Comparison of ENCODE assay signal across 1 cellular context in the genomic region with DNA sequence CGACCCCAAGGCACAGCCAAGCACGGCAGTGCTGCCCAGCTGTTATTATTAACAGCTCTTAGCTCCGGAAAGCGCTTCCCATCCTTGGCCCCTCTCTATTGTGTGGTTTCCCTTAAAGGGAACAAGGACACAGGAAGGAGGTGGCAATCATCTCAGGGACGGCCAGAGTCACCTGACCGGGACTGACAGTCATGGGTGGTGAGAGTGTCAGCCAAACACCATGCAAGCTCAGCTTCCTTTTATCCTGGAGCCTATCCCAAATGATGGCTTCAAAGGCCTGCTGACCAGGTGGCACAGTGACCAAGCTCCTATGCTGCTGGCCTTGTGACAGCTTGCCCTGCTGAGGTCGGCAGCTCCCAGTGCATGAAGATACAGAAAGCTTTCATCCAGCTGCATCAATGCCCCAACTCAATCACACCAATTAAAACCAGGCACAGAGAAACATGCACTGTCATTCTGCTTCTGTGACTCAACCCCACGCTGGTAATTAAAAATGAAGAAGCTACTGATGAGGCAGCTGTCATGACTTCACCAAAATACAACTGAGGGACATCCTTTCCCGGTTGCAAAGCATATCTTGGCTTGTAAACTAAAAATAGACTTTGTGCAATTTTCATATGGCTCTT.
TF ChIP-seq lines count a peak whose summit lies in the region.

No MANE protein-coding gene starts in this region.

TF ChIP-seq in K562, 482 proteins besides CTCF, POLR2A, EP300 and RAD21 (continued from another document and continues in another):
- TF ChIP-seq PATZ1 (CRISPR knock-in tag; IDR thresholded peaks at IDR 0.05; ENCODE audit: borderline replicate concordance) (no peak), MAZ (CRISPR knock-in tag; conservative IDR thresholded peaks at IDR 0.05 in 1 of 2, IDR thresholded peaks at IDR 0.05 in 1 of 2) (no peak), CHD1 (IDR thresholded peaks at IDR 0.05; ENCODE audit: low read length) (no peak), DPF2 (IDR thresholded peaks at IDR 0.05) (peak; percentile 64; the same call in 1 of the 2 replicates), MYBL2 (IDR thresholded peaks at IDR 0.05; ENCODE audit: low read depth) (no peak), MYBL2 (CRISPR knock-in tag; IDR thresholded peaks at IDR 0.05; ENCODE audit: borderline replicate concordance) (no peak), MTA1 (IDR thresholded peaks at IDR 0.05; ENCODE audit: borderline replicate concordance) (0 out of 2 replicates have a peak, but pooled peaks have one; percentile 16), PRDM10 (IDR thresholded peaks at IDR 0.05; ENCODE audit: partially characterized antibody) (no peak), NFYB (IDR thresholded peaks at IDR 0.05; ENCODE audit: extremely low read depth, insufficient read length) (no peak), ZNF77 (CRISPR knock-in tag; IDR thresholded peaks at IDR 0.05) (no peak), NFE2 (IDR thresholded peaks at IDR 0.05; ENCODE audit: low read depth) (peak; percentile 95), XRCC5 (IDR thresholded peaks at IDR 0.05; ENCODE audit: low read depth, low read length) (no peak), TCFL5 (CRISPR knock-in tag; conservative IDR thresholded peaks at IDR 0.05) (no peak), MYC (IDR thresholded peaks at IDR 0.05; ENCODE audit: low read depth, low read length) (no peak), MYC (CRISPR knock-in tag; IDR thresholded peaks at IDR 0.05; ENCODE audit: borderline replicate concordance, low read depth) (no peak), ZNF717 (CRISPR knock-in tag; IDR thresholded peaks at IDR 0.05) (no peak), RAD51 (IDR thresholded peaks at IDR 0.05; ENCODE audit: borderline replicate concordance, low read depth) (peak; percentile 47; the same call in 1 of the 2 replicates), ATF7 (IDR thresholded peaks at IDR 0.05) (peak; percentile 56), MEF2A (IDR thresholded peaks at IDR 0.05; ENCODE audit: control insufficient read depth, low read depth, low read length) (no peak), ZNF764 (CRISPR knock-in tag; IDR thresholded peaks at IDR 0.05; ENCODE audit: low read depth) (no peak), ZFP1 (CRISPR knock-in tag; IDR thresholded peaks at IDR 0.05) (no peak), PTBP1 (IDR thresholded peaks at IDR 0.05; ENCODE audit: low read depth, low read length) (no peak), ZNF707 (CRISPR knock-in tag; conservative IDR thresholded peaks at IDR 0.05) (no peak), ZC3H8 (IDR thresholded peaks at IDR 0.05) (no peak), SMARCB1 (IDR thresholded peaks at IDR 0.05; ENCODE audit: insufficient read length, low read depth) (no peak), RCOR1 (IDR thresholded peaks at IDR 0.05; ENCODE audit: borderline replicate concordance in 1 of 2, low read depth in 2 of 2, low read length in 2 of 2) (peak in 1 of 2 experiments; percentile 51; a peak in 1 of 4 replicates), OTX1 (CRISPR knock-in tag; IDR thresholded peaks at IDR 0.05) (no peak), LEF1 (IDR thresholded peaks at IDR 0.05) (no peak; the same call in 1 of the 2 replicates), JUN (IDR thresholded peaks at IDR 0.05; ENCODE audit: borderline replicate concordance, low read depth, low read length) (no peak), JUN (CRISPR knock-in tag; IDR thresholded peaks at IDR 0.05; ENCODE audit: borderline replicate concordance) (0 out of 2 replicates have a peak, but pooled peaks have one; percentile 26), CLOCK (CRISPR knock-in tag; IDR thresholded peaks at IDR 0.05; ENCODE audit: borderline replicate concordance) (no peak), MYNN (IDR thresholded peaks at IDR 0.05) (0 out of 2 replicates have a peak, but pooled peaks have one; percentile 29), MYNN (CRISPR knock-in tag; IDR thresholded peaks at IDR 0.05) (no peak), FOXJ2 (tag; IDR thresholded peaks at IDR 0.05) (no peak), ILK (tag; IDR thresholded peaks at IDR 0.05; ENCODE audit: borderline replicate concordance, low read depth) (no peak)
- TF ChIP-seq, protein P1, sequence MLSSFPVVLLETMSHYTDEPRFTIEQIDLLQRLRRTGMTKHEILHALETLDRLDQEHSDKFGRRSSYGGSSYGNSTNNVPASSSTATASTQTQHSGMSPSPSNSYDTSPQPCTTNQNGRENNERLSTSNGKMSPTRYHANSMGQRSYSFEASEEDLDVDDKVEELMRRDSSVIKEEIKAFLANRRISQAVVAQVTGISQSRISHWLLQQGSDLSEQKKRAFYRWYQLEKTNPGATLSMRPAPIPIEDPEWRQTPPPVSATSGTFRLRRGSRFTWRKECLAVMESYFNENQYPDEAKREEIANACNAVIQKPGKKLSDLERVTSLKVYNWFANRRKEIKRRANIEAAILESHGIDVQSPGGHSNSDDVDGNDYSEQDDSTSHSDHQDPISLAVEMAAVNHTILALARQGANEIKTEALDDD (IDR thresholded peaks at IDR 0.05) = no peak
- TF ChIP-seq, protein P2, sequence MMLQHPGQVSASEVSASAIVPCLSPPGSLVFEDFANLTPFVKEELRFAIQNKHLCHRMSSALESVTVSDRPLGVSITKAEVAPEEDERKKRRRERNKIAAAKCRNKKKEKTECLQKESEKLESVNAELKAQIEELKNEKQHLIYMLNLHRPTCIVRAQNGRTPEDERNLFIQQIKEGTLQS (IDR thresholded peaks at IDR 0.05) = peak; percentile 85
- TF ChIP-seq, protein P2 (CRISPR knock-in tag; conservative IDR thresholded peaks at IDR 0.05) = peak; percentile 63; the same call in 1 of the 2 replicates
- TF ChIP-seq, protein P3, sequence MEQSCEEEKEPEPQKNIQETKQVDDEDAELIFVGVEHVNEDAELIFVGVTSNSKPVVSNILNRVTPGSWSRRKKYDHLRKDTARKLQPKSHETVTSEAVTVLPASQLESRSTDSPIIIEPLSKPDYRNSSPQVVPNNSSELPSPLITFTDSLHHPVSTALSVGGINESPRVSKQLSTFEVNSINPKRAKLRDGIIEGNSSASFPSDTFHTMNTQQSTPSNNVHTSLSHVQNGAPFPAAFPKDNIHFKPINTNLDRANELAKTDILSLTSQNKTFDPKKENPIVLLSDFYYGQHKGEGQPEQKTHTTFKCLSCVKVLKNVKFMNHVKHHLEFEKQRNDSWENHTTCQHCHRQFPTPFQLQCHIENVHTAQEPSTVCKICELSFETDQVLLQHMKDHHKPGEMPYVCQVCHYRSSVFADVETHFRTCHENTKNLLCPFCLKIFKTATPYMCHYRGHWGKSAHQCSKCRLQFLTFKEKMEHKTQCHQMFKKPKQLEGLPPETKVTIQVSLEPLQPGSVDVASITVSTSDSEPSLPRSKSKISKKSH (CRISPR knock-in tag; IDR thresholded peaks at IDR 0.05) = no peak
- TF ChIP-seq, protein P4, sequence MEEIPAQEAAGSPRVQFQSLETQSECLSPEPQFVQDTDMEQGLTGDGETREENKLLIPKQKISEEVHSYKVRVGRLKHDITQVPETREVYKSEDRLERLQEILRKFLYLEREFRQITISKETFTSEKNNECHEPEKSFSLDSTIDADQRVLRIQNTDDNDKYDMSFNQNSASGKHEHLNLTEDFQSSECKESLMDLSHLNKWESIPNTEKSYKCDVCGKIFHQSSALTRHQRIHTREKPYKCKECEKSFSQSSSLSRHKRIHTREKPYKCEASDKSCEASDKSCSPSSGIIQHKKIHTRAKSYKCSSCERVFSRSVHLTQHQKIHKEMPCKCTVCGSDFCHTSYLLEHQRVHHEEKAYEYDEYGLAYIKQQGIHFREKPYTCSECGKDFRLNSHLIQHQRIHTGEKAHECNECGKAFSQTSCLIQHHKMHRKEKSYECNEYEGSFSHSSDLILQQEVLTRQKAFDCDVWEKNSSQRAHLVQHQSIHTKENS (CRISPR knock-in tag; IDR thresholded peaks at IDR 0.05) = no peak
- TF ChIP-seq, protein P5, sequence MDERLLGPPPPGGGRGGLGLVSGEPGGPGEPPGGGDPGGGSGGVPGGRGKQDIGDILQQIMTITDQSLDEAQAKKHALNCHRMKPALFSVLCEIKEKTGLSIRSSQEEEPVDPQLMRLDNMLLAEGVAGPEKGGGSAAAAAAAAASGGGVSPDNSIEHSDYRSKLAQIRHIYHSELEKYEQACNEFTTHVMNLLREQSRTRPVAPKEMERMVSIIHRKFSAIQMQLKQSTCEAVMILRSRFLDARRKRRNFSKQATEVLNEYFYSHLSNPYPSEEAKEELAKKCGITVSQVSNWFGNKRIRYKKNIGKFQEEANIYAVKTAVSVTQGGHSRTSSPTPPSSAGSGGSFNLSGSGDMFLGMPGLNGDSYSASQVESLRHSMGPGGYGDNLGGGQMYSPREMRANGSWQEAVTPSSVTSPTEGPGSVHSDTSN (CRISPR knock-in tag; IDR thresholded peaks at IDR 0.05; ENCODE audit: low read depth) = no peak
- TF ChIP-seq, protein P5 (tag; conservative IDR thresholded peaks at IDR 0.05; ENCODE audit: low read depth) = peak; percentile 49
- TF ChIP-seq, protein P6, sequence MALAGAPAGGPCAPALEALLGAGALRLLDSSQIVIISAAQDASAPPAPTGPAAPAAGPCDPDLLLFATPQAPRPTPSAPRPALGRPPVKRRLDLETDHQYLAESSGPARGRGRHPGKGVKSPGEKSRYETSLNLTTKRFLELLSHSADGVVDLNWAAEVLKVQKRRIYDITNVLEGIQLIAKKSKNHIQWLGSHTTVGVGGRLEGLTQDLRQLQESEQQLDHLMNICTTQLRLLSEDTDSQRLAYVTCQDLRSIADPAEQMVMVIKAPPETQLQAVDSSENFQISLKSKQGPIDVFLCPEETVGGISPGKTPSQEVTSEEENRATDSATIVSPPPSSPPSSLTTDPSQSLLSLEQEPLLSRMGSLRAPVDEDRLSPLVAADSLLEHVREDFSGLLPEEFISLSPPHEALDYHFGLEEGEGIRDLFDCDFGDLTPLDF (CRISPR knock-in tag; IDR thresholded peaks at IDR 0.05) = no peak
